Comparison of ENCODE assay signal across 1 cellular context in genomic region chr17:72403713-72404209, GRCh38.
TF ChIP-seq lines count a peak whose summit lies in the region.

No MANE protein-coding gene starts in this region.

TF ChIP-seq in HepG2, 621 proteins besides CTCF, POLR2A, EP300 and RAD21 (continued from another document and continues in another):
- TF ChIP-seq CBX1 (IDR thresholded peaks at IDR 0.05; ENCODE audit: low read depth) (peak; percentile 42), MXD4 (CRISPR knock-in tag; IDR thresholded peaks at IDR 0.05) (peak; percentile 41), HES4 (CRISPR knock-in tag; IDR thresholded peaks at IDR 0.05; ENCODE audit: borderline replicate concordance) (no peak), TOE1 (CRISPR knock-in tag; IDR thresholded peaks at IDR 0.05) (no peak; the same call in 1 of the 2 replicates), ZNF207 (IDR thresholded peaks at IDR 0.05; ENCODE audit: borderline replicate concordance) (no peak), ZNF672 (CRISPR knock-in tag; IDR thresholded peaks at IDR 0.05) (no peak), SNAI1 (CRISPR knock-in tag; IDR thresholded peaks at IDR 0.05; ENCODE audit: borderline replicate concordance) (no peak), GMEB1 (CRISPR knock-in tag; IDR thresholded peaks at IDR 0.05; ENCODE audit: borderline replicate concordance) (peak; percentile 53; the same call in 1 of the 2 replicates), ZNF547 (CRISPR knock-in tag; IDR thresholded peaks at IDR 0.05) (peak; percentile 74; the same call in 1 of the 2 replicates), ZNF350 (CRISPR knock-in tag; IDR thresholded peaks at IDR 0.05; ENCODE audit: borderline replicate concordance, low read depth) (peak; percentile 83), BHLHE40 (IDR thresholded peaks at IDR 0.05; ENCODE audit: low read length) (no peak), ZBTB42 (CRISPR knock-in tag; IDR thresholded peaks at IDR 0.05) (0 out of 2 replicates have a peak, but pooled peaks have one; percentile 39), RFX1 (IDR thresholded peaks at IDR 0.05) (no peak), SIX1 (CRISPR knock-in tag; IDR thresholded peaks at IDR 0.05; ENCODE audit: borderline replicate concordance) (peak; percentile 87), NFYB (CRISPR knock-in tag; IDR thresholded peaks at IDR 0.05) (0 out of 2 replicates have a peak, but pooled peaks have one; percentile 19), SALL1 (CRISPR knock-in tag; IDR thresholded peaks at IDR 0.05) (peak; percentile 97), MBNL3 (CRISPR knock-in tag; conservative IDR thresholded peaks at IDR 0.05) (no peak), NR3C1 (CRISPR knock-in tag; IDR thresholded peaks at IDR 0.05) (no peak), ZBTB14 (CRISPR knock-in tag; IDR thresholded peaks at IDR 0.05) (no peak), ZNF253 (CRISPR knock-in tag; IDR thresholded peaks at IDR 0.05; ENCODE audit: borderline replicate concordance) (no peak), ZBTB4 (CRISPR knock-in tag; IDR thresholded peaks at IDR 0.05; ENCODE audit: borderline replicate concordance) (peak; percentile 90; the same call in 1 of the 2 replicates), MEIS2 (CRISPR knock-in tag; IDR thresholded peaks at IDR 0.05) (no peak; the same call in 1 of the 2 replicates), FOXA3 (CRISPR knock-in tag; IDR thresholded peaks at IDR 0.05) (peak; percentile 94), SRY (CRISPR knock-in tag; IDR thresholded peaks at IDR 0.05) (no peak), PREB (CRISPR knock-in tag; IDR thresholded peaks at IDR 0.05) (no peak), HDAC1 (CRISPR knock-in tag; IDR thresholded peaks at IDR 0.05) (peak; percentile 97), REPIN1 (CRISPR knock-in tag; IDR thresholded peaks at IDR 0.05; ENCODE audit: borderline replicate concordance, low read depth) (peak; percentile 90; the same call in 1 of the 2 replicates), PHB2 (IDR thresholded peaks at IDR 0.05; ENCODE audit: partially characterized antibody) (no peak), ZNF574 (CRISPR knock-in tag; IDR thresholded peaks at IDR 0.05) (peak; percentile 76; the same call in 1 of the 2 replicates), ZNF136 (CRISPR knock-in tag; IDR thresholded peaks at IDR 0.05; ENCODE audit: low read depth) (peak; percentile 61; the same call in 1 of the 2 replicates), TAF1 (CRISPR knock-in tag; IDR thresholded peaks at IDR 0.05) (no peak), ERF (CRISPR knock-in tag; IDR thresholded peaks at IDR 0.05) (no peak), RARA (CRISPR knock-in tag; IDR thresholded peaks at IDR 0.05) (peak; percentile 96), PHF8 (CRISPR knock-in tag; IDR thresholded peaks at IDR 0.05) (0 out of 2 replicates have a peak, but pooled peaks have one; percentile 25), FOXP1 (IDR thresholded peaks at IDR 0.05) (0 out of 2 replicates have a peak, but pooled peaks have one; percentile 33), FOXP1 (CRISPR knock-in tag; IDR thresholded peaks at IDR 0.05) (peak; percentile 91), USF2 (IDR thresholded peaks at IDR 0.05; ENCODE audit: low read depth, low read length) (no peak), USF2 (CRISPR knock-in tag; IDR thresholded peaks at IDR 0.05; ENCODE audit: borderline replicate concordance) (no peak), ZNF333 (CRISPR knock-in tag; IDR thresholded peaks at IDR 0.05; ENCODE audit: borderline replicate concordance) (no peak), ZNF800 (CRISPR knock-in tag; IDR thresholded peaks at IDR 0.05) (no peak; the same call in 1 of the 2 replicates), HOXD1 (CRISPR knock-in tag; IDR thresholded peaks at IDR 0.05) (peak; percentile 86), SALL2 (CRISPR knock-in tag; IDR thresholded peaks at IDR 0.05) (peak; percentile 79), RBFOX2 (IDR thresholded peaks at IDR 0.05; ENCODE audit: low read depth, low read length) (peak; percentile 51; the same call in 1 of the 2 replicates), KDM1A (CRISPR knock-in tag; IDR thresholded peaks at IDR 0.05) (no peak; the same call in 1 of the 2 replicates), ZNF557 (CRISPR knock-in tag; IDR thresholded peaks at IDR 0.05) (no peak), ZNF337 (CRISPR knock-in tag; IDR thresholded peaks at IDR 0.05; ENCODE audit: borderline replicate concordance, low read depth) (no peak), MEIS1 (CRISPR knock-in tag; IDR thresholded peaks at IDR 0.05; ENCODE audit: borderline replicate concordance) (peak; percentile 53; the same call in 1 of the 2 replicates), ZNF33A (CRISPR knock-in tag; IDR thresholded peaks at IDR 0.05; ENCODE audit: borderline replicate concordance) (no peak), HNF4G (IDR thresholded peaks at IDR 0.05; ENCODE audit: borderline replicate concordance, low read depth, low read length) (peak; percentile 89), HNF4G (CRISPR knock-in tag; IDR thresholded peaks at IDR 0.05; ENCODE audit: borderline replicate concordance, low read depth) (peak; percentile 90), MATR3 (CRISPR knock-in tag; IDR thresholded peaks at IDR 0.05) (no peak), HOMEZ (CRISPR knock-in tag; IDR thresholded peaks at IDR 0.05; ENCODE audit: low read depth) (peak; percentile 75), KAT8 (CRISPR knock-in tag; IDR thresholded peaks at IDR 0.05) (peak; percentile 62; the same call in 1 of the 2 replicates), PRMT3 (CRISPR knock-in tag; IDR thresholded peaks at IDR 0.05; ENCODE audit: borderline replicate concordance, low read depth) (no peak), HCFC1 (IDR thresholded peaks at IDR 0.05; ENCODE audit: low read depth, low read length) (no peak), NFYC (CRISPR knock-in tag; IDR thresholded peaks at IDR 0.05) (peak; percentile 23; the same call in 1 of the 2 replicates), ZNF256 (CRISPR knock-in tag; conservative IDR thresholded peaks at IDR 0.05) (no peak)
